Comparison of ENCODE assay signal across 1 cellular context in the genomic region with DNA sequence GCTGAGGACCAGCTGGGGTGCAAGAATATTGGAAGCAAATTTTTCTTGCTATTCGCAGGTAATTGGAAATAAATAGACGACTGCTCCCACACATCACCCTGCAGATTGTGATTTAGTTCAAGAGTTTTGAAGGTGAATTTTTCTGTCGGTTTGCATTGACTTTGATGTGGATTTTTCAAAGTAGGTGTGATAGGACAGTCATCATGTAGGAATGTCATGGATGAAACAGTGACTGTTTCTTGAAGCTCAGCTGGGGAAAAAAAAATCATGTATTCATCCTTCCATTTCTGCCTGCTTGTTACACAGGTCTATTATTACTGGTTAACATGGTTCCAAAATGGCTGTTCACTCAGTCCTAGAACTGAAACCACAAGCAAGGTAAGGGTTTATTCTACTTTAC.
A peak's percentile ranks its signal among the peaks of the same experiment; 100 is the strongest.
TF ChIP-seq lines count a peak whose summit lies in the region.

No MANE protein-coding gene starts in this region.

TF ChIP-seq in HepG2, 621 proteins besides CTCF, POLR2A, EP300 and RAD21 (continued from another document):
- TF ChIP-seq, protein P1, sequence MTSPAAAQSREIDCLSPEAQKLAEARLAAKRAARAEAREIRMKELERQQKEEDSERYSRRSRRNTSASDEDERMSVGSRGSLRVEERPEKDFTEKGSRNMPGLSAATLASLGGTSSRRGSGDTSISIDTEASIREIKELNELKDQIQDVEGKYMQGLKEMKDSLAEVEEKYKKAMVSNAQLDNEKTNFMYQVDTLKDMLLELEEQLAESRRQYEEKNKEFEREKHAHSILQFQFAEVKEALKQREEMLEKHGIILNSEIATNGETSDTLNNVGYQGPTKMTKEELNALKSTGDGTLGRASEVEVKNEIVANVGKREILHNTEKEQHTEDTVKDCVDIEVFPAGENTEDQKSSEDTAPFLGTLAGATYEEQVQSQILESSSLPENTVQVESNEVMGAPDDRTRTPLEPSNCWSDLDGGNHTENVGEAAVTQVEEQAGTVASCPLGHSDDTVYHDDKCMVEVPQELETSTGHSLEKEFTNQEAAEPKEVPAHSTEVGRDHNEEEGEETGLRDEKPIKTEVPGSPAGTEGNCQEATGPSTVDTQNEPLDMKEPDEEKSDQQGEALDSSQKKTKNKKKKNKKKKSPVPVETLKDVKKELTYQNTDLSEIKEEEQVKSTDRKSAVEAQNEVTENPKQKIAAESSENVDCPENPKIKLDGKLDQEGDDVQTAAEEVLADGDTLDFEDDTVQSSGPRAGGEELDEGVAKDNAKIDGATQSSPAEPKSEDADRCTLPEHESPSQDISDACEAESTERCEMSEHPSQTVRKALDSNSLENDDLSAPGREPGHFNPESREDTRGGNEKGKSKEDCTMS (CRISPR knock-in tag; conservative IDR thresholded peaks at IDR 0.05), result no peak
- 0 out of 2 replicates have a peak, but pooled peaks have one; percentile 42 for TF ChIP-seq ZNF24 (IDR thresholded peaks at IDR 0.05)
TF ChIP-seq in HepG2: peak in this region for 2.
